Comparison of ENCODE assay signal across 25 cellular contexts in genomic region chr2:215499330-215499729, GRCh38.
DNase-seq lines count a peak whose midpoint lies in the region; ATAC-seq and TF ChIP-seq lines count a peak whose summit lies in the region.
"Had no signal": no experiment of that assay in that cellular context is flagged by ENCODE, and none has a peak within 500 bp of the region (broad histone marks: within the 10 kb centered on the region; RNA-seq: fewer than 3 reads in every experiment).

No MANE protein-coding gene starts in this region.

- no peaks in the 10 kb centered on the region for H3K79me2 ChIP-seq in fibroblast of lung (ENCODE audit: control insufficient read depth, insufficient read depth, low read length)

- H3K9me3 ChIP-seq in MG63 (no peaks in the 10 kb centered on the region), fibroblast of lung (ENCODE audit: control insufficient read depth, insufficient read depth, low read depth, low read length) (no peaks in the 10 kb centered on the region), A673 (ENCODE audit: low read depth, low read length, poor library complexity, severe bottlenecking) (no peaks in the 10 kb centered on the region), psoas muscle (no peaks in the 10 kb centered on the region)
- H3K9me3 ChIP-seq: heart left ventricle, Peyer's patch had no signal

- H3K36me3 ChIP-seq in MG63 (no peaks in the 10 kb centered on the region), fibroblast of lung (ENCODE audit: control insufficient read depth, insufficient read depth, low read length) (no peaks in the 10 kb centered on the region), A673 (ENCODE audit: insufficient read depth, low read length, poor library complexity, severe bottlenecking) (no peaks in the 10 kb centered on the region), psoas muscle (ENCODE audit: insufficient read depth in 1 of 2, low read depth in 1 of 2) (no peaks in the 10 kb centered on the region)
- H3K36me3 ChIP-seq: heart left ventricle, Peyer's patch had no signal

- H3K4me3 Mint-ChIP-seq in osteocyte (ENCODE audit: unreplicated experiment) = no peak overlapping the region
- H3K4me3 Mint-ChIP-seq: activated CD8-positive, alpha-beta T cell treated with anti-CD3 and anti-CD28 coated beads for 36 hours; activated naive CD8-positive, alpha-beta T cell treated with anti-CD3 and anti-CD28 coated beads for 36 hours; CD4-positive, alpha-beta memory T cell; dendritic cell treated with granulocyte-macrophage colony-stimulating factor and Interleukin-4, amounts not matched to agents 40 ng/mL and 50 ng/mL, for 4 days; T-cell had no signal

- H3K27me3 Mint-ChIP-seq in osteocyte (ENCODE audit: unreplicated experiment) = no peaks in the 10 kb centered on the region

- H3K4me1 Mint-ChIP-seq in osteocyte (ENCODE audit: unreplicated experiment) = peaks cover 33% of the 10 kb centered on the region
- H3K4me1 Mint-ChIP-seq: activated naive CD8-positive, alpha-beta T cell treated with anti-CD3 and anti-CD28 coated beads for 36 hours; CD4-positive, alpha-beta memory T cell; naive B cell; T-cell had no signal

- no peak overlapping the region for H3K4me2 ChIP-seq in fibroblast of lung (ENCODE audit: extremely low read depth, insufficient read depth, low read length)

- H3K27me3 ChIP-seq in MG63 = no peaks in the 10 kb centered on the region
- H3K27me3 ChIP-seq in fibroblast of lung (ENCODE audit: control insufficient read depth, insufficient read depth, low read length) = no peaks in the 10 kb centered on the region
- H3K27me3 ChIP-seq in A673 (replicated peaks; ENCODE audit: insufficient read depth, low read depth, low read length, poor library complexity) = no peaks in the 10 kb centered on the region
- no peaks in the 10 kb centered on the region for H3K27me3 ChIP-seq in psoas muscle (ENCODE audit: insufficient read depth in 3 of 3, low read length in 2 of 3)
- H3K27me3 ChIP-seq: heart left ventricle, Peyer's patch had no signal

- no peak overlapping the region for H3K9ac ChIP-seq in fibroblast of lung (ENCODE audit: insufficient read depth, low read length)

- peak; percentile 57 for DNase-seq in EL
- DNase-seq in MG63 = peak; percentile 35
- peak; percentile 5 to 69 for DNase-seq in fibroblast of lung (ENCODE audit: low read depth in 2 of 2)
- no peak for DNase-seq in osteocyte (ENCODE audit: extremely low spot score, unreplicated experiment)
- DNase-seq in A673 (ENCODE audit: low spot score) = no peak
- DNase-seq in anterior cingulate cortex (lab: John Stamatoyannopoulos, UW) = no peak
- no peak for DNase-seq in psoas muscle
- DNase-seq: activated CD8-positive, alpha-beta T cell treated with anti-CD3 and anti-CD28 coated beads for 36 hours; activated naive CD8-positive, alpha-beta T cell treated with anti-CD3 and anti-CD28 coated beads for 36 hours; AML-193; CD4-positive, alpha-beta memory T cell; heart left ventricle; left colon; naive B cell; NCI-H1436 treated with DMSO at 0.1 percent for 48 hours; NCI-H2171; NCI-H524; Peyer's patch; right cardiac atrium; SIG-M5; stimulated activated naive CD4-positive, alpha-beta T cell treated with Interleukin-2 at 50 U/mL for 16 hours; T-cell had no signal

- POLR2A ChIA-PET in A673 (lab: Charles Lee; ENCODE audit: low non-redundant PET) = no interaction called here

- BruUV-seq in A673 (replicated peaks; lab: Mats Ljungman, UMichigan) = no TSS peak

- H3K4me3 ChIP-seq in MG63 (no peak overlapping the region), fibroblast of lung (replicated peaks in 1 of 4; ENCODE audit: control extremely low read depth in 1 of 4, insufficient read depth in 1 of 4, low read depth in 3 of 4, low read length in 4 of 4) (no peak overlapping the region), A673 (ENCODE audit: low read depth, low read length, poor library complexity, severe bottlenecking) (no peak overlapping the region), psoas muscle (no peak overlapping the region)
- H3K4me3 ChIP-seq: heart left ventricle, Peyer's patch had no signal

- H3K4me1 ChIP-seq in fibroblast of lung (ENCODE audit: control insufficient read depth, extremely low read depth, insufficient read depth, low read length) (no peaks in the 10 kb centered on the region), A673 (ENCODE audit: insufficient read depth, low read length, poor library complexity, severe bottlenecking) (no peaks in the 10 kb centered on the region), psoas muscle (no peaks in the 10 kb centered on the region)
- H3K4me1 ChIP-seq: Peyer's patch had no signal

- no peak overlapping the region for H3K27ac ChIP-seq in fibroblast of lung (ENCODE audit: insufficient read depth, low read length)
- H3K27ac ChIP-seq in A673 (ENCODE audit: low read depth, low read length, poor library complexity, severe bottlenecking) = no peak overlapping the region
- no peak overlapping the region for H3K27ac ChIP-seq in psoas muscle
- H3K27ac ChIP-seq: heart left ventricle, Peyer's patch had no signal

- CTCF ChIA-PET in A673 (lab: Charles Lee) = no interaction called here

- H4K20me1 ChIP-seq in fibroblast of lung (ENCODE audit: control insufficient read depth, extremely low read depth, insufficient read depth, low read length) = no peaks in the 10 kb centered on the region

- H3K27ac Mint-ChIP-seq in osteocyte (ENCODE audit: unreplicated experiment) = peak overlapping the region; percentile 75
- H3K27ac Mint-ChIP-seq: activated CD8-positive, alpha-beta T cell treated with anti-CD3 and anti-CD28 coated beads for 36 hours; activated naive CD8-positive, alpha-beta T cell treated with anti-CD3 and anti-CD28 coated beads for 36 hours; CD4-positive, alpha-beta memory T cell; dendritic cell treated with granulocyte-macrophage colony-stimulating factor and Interleukin-4, amounts not matched to agents 40 ng/mL and 50 ng/mL, for 4 days; naive B cell; T-cell had no signal

- no peak for ATAC-seq in psoas muscle
- ATAC-seq in HG03457 (IDR thresholded peaks at IDR 0.05; ENCODE audit: unreplicated experiment) = no peak
- ATAC-seq: activated CD4-positive, CD25-positive, alpha-beta regulatory T cell treated with anti-CD3 and anti-CD28 coated beads, Interleukin-2, amount 50 U/mL, for 24 hours; activated CD8-positive, alpha-beta T cell treated with anti-CD3 and anti-CD28 coated beads for 36 hours; heart left ventricle; left colon; right cardiac atrium; T-cell had no signal

- TF ChIP-seq CTCF in fibroblast of lung (conservative IDR thresholded peaks at IDR 0.05 in 1 of 2, IDR thresholded peaks at IDR 0.05 in 1 of 2; ENCODE audit: low read depth in 1 of 2, low read length in 2 of 2) = no peak
- TF ChIP-seq CTCF in osteocyte (IDR thresholded peaks at IDR 0.05) = no peak
- TF ChIP-seq CTCF in A673 (conservative IDR thresholded peaks at IDR 0.05; ENCODE audit: low read depth, low read length) = no peak
- TF ChIP-seq CTCF in psoas muscle (IDR thresholded peaks at IDR 0.05) = no peak

- H3K9me3 Mint-ChIP-seq in osteocyte (ENCODE audit: unreplicated experiment) = peaks cover 3% of the 10 kb centered on the region
- H3K9me3 Mint-ChIP-seq: activated CD8-positive, alpha-beta T cell treated with anti-CD3 and anti-CD28 coated beads for 36 hours had no signal

- no peaks in the 10 kb centered on the region for H3K36me3 Mint-ChIP-seq in osteocyte (ENCODE audit: unreplicated experiment)
- H3K36me3 Mint-ChIP-seq: activated naive CD8-positive, alpha-beta T cell treated with anti-CD3 and anti-CD28 coated beads for 36 hours; CD4-positive, alpha-beta memory T cell; naive B cell; T-cell had no signal

- intact Hi-C loops in A673 (cut with micrococcal nuclease; ENCODE audit: unreplicated experiment) = no loop called here
- intact Hi-C loops in psoas muscle (cut with DNase I) = no loop called here

- H2AFZ ChIP-seq in fibroblast of lung (ENCODE audit: low read length) = no peak overlapping the region

- 54 to 61% (median 56%) methylated on average over 2 of the region's 2 CpGs for WGBS in psoas muscle, 3 donors

Comparison
In these comparisons a context has a peak if more than half of its experiments do, and no peak if none do; other contexts are left out.
1. DNase-seq: peak in EL (single experiment), MG63 (single experiment) and fibroblast of lung (2 of 2); none in osteocyte (single experiment), A673 (single experiment), anterior cingulate cortex (0 of 58) and psoas muscle (0 of 2).